10 cellular contexts compared by ENCODE assay signal in the genomic region with DNA sequence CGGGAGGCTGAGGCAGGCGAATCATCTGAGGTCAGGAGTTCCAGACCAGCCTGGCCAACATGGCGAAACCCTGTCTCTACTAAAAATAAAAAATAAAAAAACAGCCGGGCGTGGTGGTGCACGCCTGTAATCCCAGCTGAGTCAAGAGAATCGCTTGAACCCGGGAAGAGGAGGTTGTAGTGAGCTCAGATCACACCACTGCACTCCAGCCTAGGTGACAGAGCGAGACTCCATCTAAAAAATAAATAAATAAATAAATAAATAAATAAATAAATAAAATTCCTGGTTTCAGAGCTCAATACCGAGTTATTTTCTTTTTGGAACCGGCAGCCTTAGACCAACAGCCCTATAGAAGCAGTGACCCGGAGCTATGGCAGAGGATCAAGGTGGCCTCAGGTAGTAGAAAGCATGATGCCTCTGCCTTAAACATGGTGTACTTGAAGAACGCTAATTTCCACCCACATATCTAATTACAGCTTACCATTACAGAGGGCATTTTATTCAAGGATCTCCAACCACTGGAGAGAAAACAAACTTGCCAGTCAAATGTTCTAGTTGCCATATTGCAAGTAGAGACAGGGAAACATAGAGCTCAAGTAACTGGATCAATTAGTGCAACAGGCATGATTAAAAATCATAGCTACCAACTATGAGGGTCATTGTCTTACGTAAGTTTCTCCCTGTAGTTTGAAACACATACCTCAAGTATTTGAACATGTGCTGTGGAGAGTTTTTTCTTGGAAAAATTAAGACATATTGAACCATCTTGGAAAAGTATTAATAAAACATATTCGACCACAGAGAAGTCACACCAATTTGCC. TPM values are rescaled to one million over a fixed set of nuclear protein-coding genes. Genes with fewer than 3 reads are reported as not detected.
A peak's percentile ranks its signal among the peaks of the same experiment; 100 is the strongest.
DNase-seq lines count a peak whose midpoint lies in the region; ATAC-seq and TF ChIP-seq lines count a peak whose summit lies in the region.
"Had no signal": no experiment of that assay in that cellular context is flagged by ENCODE, and none has a peak within 500 bp of the region (broad histone marks: within the 10 kb centered on the region; RNA-seq: fewer than 3 reads in every experiment).

No MANE protein-coding gene starts in this region.

- DNase-seq in left ventricle myocardium inferior = no peak
- no peak for DNase-seq in Right ventricle myocardium inferior (ENCODE audit: missing footprints)
- no peak for DNase-seq in brain microvascular endothelial cell
- DNase-seq in vagina (ENCODE audit: extremely low spot score in 2 of 2) = no peak
- no peak for DNase-seq in DMS153 (lab: John Stamatoyannopoulos, UW)
- DNase-seq in BE2C = no peak
- DNase-seq in activated CD8-positive, alpha-beta memory T cell treated with anti-CD3 and anti-CD28 coated beads for 24 hours = no peak
- DNase-seq: DND-41, NCI-H2029 had no signal

- H3K27me3 ChIP-seq in left ventricle myocardium inferior (ENCODE audit: low read depth) (no peaks in the 10 kb centered on the region), brain microvascular endothelial cell (replicated peaks) (no peaks in the 10 kb centered on the region), mucosa of rectum (ENCODE audit: control insufficient read depth in 2 of 2, insufficient read depth in 2 of 2, low read length in 2 of 2) (peaks cover 0 to 2% of the 10 kb centered on the region in 2 donors), vagina (no peaks in the 10 kb centered on the region), BE2C (no peaks in the 10 kb centered on the region)

- H3K9me3 ChIP-seq in left ventricle myocardium inferior (replicated peaks) (no peaks in the 10 kb centered on the region), mucosa of rectum (ENCODE audit: control insufficient read depth in 2 of 2, low read length in 2 of 2) (no peaks in the 10 kb centered on the region), vagina (no peaks in the 10 kb centered on the region), BE2C (no peaks in the 10 kb centered on the region)

- no peak overlapping the region for H3K4me3 ChIP-seq in left ventricle myocardium inferior
- H3K4me3 ChIP-seq in brain microvascular endothelial cell (ENCODE audit: low read depth, low read length) = peak overlapping the region; percentile 12
- H3K4me3 ChIP-seq in mucosa of rectum (ENCODE audit: low read length in 2 of 2) = no peak overlapping the region
- H3K4me3 ChIP-seq in vagina = no peak overlapping the region
- H3K4me3 ChIP-seq in BE2C (ENCODE audit: low read depth, low read length) = no peak overlapping the region

- intact Hi-C loops in left ventricle myocardium inferior (cut with micrococcal nuclease) = loop anchor here (10.0 kb wide), 1 partner anchor 120 kb away; a partner anchor contains a TSS
- intact Hi-C loops in Right ventricle myocardium inferior (cut with DNase I) = loop anchor here (5.0 to 10.0 kb wide), 8 partner anchors 42 to 270 kb away; a partner anchor contains a TSS
- intact Hi-C loops in vagina (cut with DNase I) = loop anchor here (5.0 kb wide), 1 partner anchor 112 kb away; no protein-coding TSS in a partner anchor

- TF ChIP-seq POLR2A in vagina (IDR thresholded peaks at IDR 0.05) = no peak

- in situ Hi-C loops in brain microvascular endothelial cell (cut with HindIII; ENCODE audit: low pct_ligation_motif_present, low sequenced_read_pairs) = no loop called here

- peaks cover 45% of the 10 kb centered on the region for H3K4me1 ChIP-seq in left ventricle myocardium inferior
- H3K4me1 ChIP-seq in mucosa of rectum (ENCODE audit: control insufficient read depth in 2 of 2, insufficient read depth in 2 of 2, low read length in 2 of 2) = peaks cover 3 to 11% of the 10 kb centered on the region in 2 donors
- peaks cover 34% of the 10 kb centered on the region for H3K4me1 ChIP-seq in vagina
- peaks cover 14% of the 10 kb centered on the region for H3K4me1 ChIP-seq in BE2C

- H3K36me3 ChIP-seq in left ventricle myocardium inferior (no peaks in the 10 kb centered on the region), brain microvascular endothelial cell (replicated peaks) (no peaks in the 10 kb centered on the region), mucosa of rectum (ENCODE audit: control insufficient read depth in 2 of 2, insufficient read depth in 2 of 2, low read length in 2 of 2) (no peaks in the 10 kb centered on the region), vagina (no peaks in the 10 kb centered on the region), BE2C (peaks cover 4% of the 10 kb centered on the region; the same call in 1 of the 2 replicates)

- H3K27ac ChIP-seq in left ventricle myocardium inferior (replicated peaks) = peak overlapping the region; percentile 99
- peak overlapping the region; percentile 92 for H3K27ac ChIP-seq in brain microvascular endothelial cell
- H3K27ac ChIP-seq in mucosa of rectum (ENCODE audit: low read depth in 2 of 2, low read length in 2 of 2) = peak overlapping the region; percentile 89 to 93
- peak overlapping the region; percentile 97 for H3K27ac ChIP-seq in vagina

- no peak overlapping the region for H3K9ac ChIP-seq in mucosa of rectum (ENCODE audit: low read depth in 1 of 2, low read length in 2 of 2)

- no peak for TF ChIP-seq CTCF in left ventricle myocardium inferior (IDR thresholded peaks at IDR 0.05; ENCODE audit: borderline replicate concordance)
- TF ChIP-seq CTCF in brain microvascular endothelial cell (IDR thresholded peaks at IDR 0.05; ENCODE audit: low read depth, low read length, missing control alignments) = no peak
- TF ChIP-seq CTCF in vagina (IDR thresholded peaks at IDR 0.05) = no peak
- TF ChIP-seq CTCF in BE2C (IDR thresholded peaks at IDR 0.05; ENCODE audit: low read depth, low read length) = no peak

- no peak for ATAC-seq in Right ventricle myocardium inferior

RNA-seq across cellular contexts. Expression of a gene that starts 2.0 kb away (rescaled TPM):
- 78.6 TPM for total RNA-seq in left ventricle myocardium inferior
- 80.0 TPM for total RNA-seq in Right ventricle myocardium inferior
- 62.4 TPM for total RNA-seq in vagina
- polyA plus RNA-seq in BE2C (2012; ENCODE audit: insufficient read depth, insufficient read length, low read depth) = 42.1 TPM
